11 cellular contexts compared by ENCODE assay signal in the genomic region with DNA sequence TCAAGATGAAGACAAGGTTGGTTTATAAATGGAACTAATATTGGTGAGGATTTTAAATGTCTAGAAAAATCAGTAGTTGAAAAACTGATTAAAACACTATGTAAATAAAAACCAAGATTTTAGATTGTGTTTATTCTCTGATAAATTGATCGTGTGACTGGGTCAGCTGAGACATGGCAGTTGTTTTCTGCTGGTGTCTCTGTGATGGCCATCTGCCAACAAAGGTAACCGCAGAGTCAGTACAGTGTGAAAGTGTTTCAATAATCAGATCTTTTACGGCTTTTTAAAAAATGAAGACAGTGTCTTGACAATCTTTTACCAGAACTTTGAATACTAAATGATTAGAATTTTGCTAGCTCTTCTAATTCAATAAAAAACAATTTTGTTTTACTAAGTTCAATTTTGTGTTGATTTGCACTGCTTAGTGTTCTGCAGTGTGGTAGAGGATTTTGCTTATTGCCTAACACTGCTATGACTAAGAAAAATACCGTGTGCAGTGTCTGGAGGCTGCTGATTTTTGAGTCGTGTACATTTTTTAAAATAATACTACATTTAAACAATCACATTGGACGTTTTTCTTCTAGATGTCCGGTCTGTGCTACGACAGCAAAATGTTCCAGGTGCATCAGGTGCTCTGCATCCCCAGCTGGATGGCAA. TPM values are rescaled to one million over a fixed set of nuclear protein-coding genes. Genes with fewer than 3 reads are reported as not detected.
DNase-seq lines count a peak whose midpoint lies in the region; TF ChIP-seq lines count a peak whose summit lies in the region.
"Had no signal": no experiment of that assay in that cellular context is flagged by ENCODE, and none has a peak within 500 bp of the region (broad histone marks: within the 10 kb centered on the region; RNA-seq: fewer than 3 reads in every experiment).

No MANE protein-coding gene starts in this region.

- TF ChIP-seq CTCF in MCF 10A (IDR thresholded peaks at IDR 0.05; ENCODE audit: unreplicated experiment) (no peak), mammary epithelial cell (conservative IDR thresholded peaks at IDR 0.05 in 1 of 2, IDR thresholded peaks at IDR 0.05 in 1 of 2; ENCODE audit: extremely low read depth in 1 of 2, insufficient read depth in 1 of 2, low read depth in 1 of 2, low read length in 2 of 2) (no peak), VCaP (conservative IDR thresholded peaks at IDR 0.05) (no peak), epithelial cell of proximal tubule (conservative IDR thresholded peaks at IDR 0.05; ENCODE audit: low read depth, low read length) (no peak), stomach (IDR thresholded peaks at IDR 0.05) (no peak)

- no peaks in the 10 kb centered on the region for H3K9me3 Mint-ChIP-seq in MCF 10A (ENCODE audit: unreplicated experiment)

- no peak overlapping the region for H3K27ac ChIP-seq in mammary epithelial cell (ENCODE audit: insufficient read depth, low read depth, low read length)
- peak overlapping the region; percentile 100 for H3K27ac ChIP-seq in VCaP
- no peak overlapping the region for H3K27ac ChIP-seq in stomach
- no peak overlapping the region for H3K27ac ChIP-seq in SJCRH30
- H3K27ac ChIP-seq: BLaER1, ovary had no signal

- dilution Hi-C loops in mammary epithelial cell (cut with HindIII; ENCODE audit: low sequenced_read_pairs) = no loop called here

- CTCF ChIA-PET in MCF 10A (lab: Yijun Ruan, JAX) = interaction anchor here (0.5 to 1.0 kb wide), 5 partner anchors 13 to 135 kb away, joined by 3 to 5 read pairs (median 3); no protein-coding TSS in a partner anchor
- CTCF ChIA-PET in mammary epithelial cell (lab: Charles Lee; ENCODE audit: low non-redundant PET) = no interaction called here

- H3K27me3 ChIP-seq in mammary epithelial cell (ENCODE audit: insufficient read depth, low read length) (no peaks in the 10 kb centered on the region), stomach (no peaks in the 10 kb centered on the region), SJCRH30 (no peaks in the 10 kb centered on the region)
- H3K27me3 ChIP-seq: BLaER1, ovary had no signal

- H3K9ac ChIP-seq in mammary epithelial cell (ENCODE audit: insufficient read depth, low read length) = no peak overlapping the region
- H3K9ac ChIP-seq: BLaER1 had no signal

- H3K27ac Mint-ChIP-seq in MCF 10A (ENCODE audit: low read depth, unreplicated experiment) = no peak overlapping the region

- DNase-seq in MCF 10A (ENCODE audit: unreplicated experiment) (peak; percentile 78), mammary epithelial cell (no peak), epithelial cell of proximal tubule (ENCODE audit: low read depth) (peak; percentile 12), stomach (peak; percentile 69), D341Med (ENCODE audit: low spot score) (no peak), Kasumi-1 (lab: John Stamatoyannopoulos, UW) (no peak), SJCRH30 (no peak)
- DNase-seq: NCI-H1436 treated with DMSO at 0.1 percent for 48 hours, ovary had no signal

- H3K79me2 ChIP-seq in mammary epithelial cell (ENCODE audit: insufficient read depth, low read length) = no peaks in the 10 kb centered on the region

- BruUV-seq in MCF 10A (replicated peaks; lab: Mats Ljungman, UMichigan) (no TSS peak), mammary epithelial cell (replicated peaks; lab: Mats Ljungman, UMichigan) (no TSS peak)

- H3K27me3 Mint-ChIP-seq in MCF 10A (ENCODE audit: insufficient read depth, unreplicated experiment) = no peaks in the 10 kb centered on the region

- H3K4me1 ChIP-seq in mammary epithelial cell (ENCODE audit: insufficient read depth, low read length) = no peaks in the 10 kb centered on the region
- H3K4me1 ChIP-seq in stomach = peaks cover 0 to 23% (median 8%) of the 10 kb centered on the region in 4 donors
- H3K4me1 ChIP-seq in SJCRH30 = no peaks in the 10 kb centered on the region

- TF ChIP-seq POLR2A in stomach (IDR thresholded peaks at IDR 0.05) = no peak

- H3K4me1 Mint-ChIP-seq in MCF 10A (ENCODE audit: insufficient read depth, unreplicated experiment) = peaks cover 9% of the 10 kb centered on the region

- no peaks in the 10 kb centered on the region for H3K36me3 ChIP-seq in mammary epithelial cell (ENCODE audit: insufficient read depth, low read length)
- peaks cover 9 to 54% (median 51%) of the 10 kb centered on the region in 4 donors for H3K36me3 ChIP-seq in stomach
- H3K36me3 ChIP-seq in SJCRH30 = peaks cover 7% of the 10 kb centered on the region; the same call in 1 of the 2 replicates
- H3K36me3 ChIP-seq: ovary had no signal

- 94% methylated on average over 8 of the region's 8 CpGs for WGBS in mammary epithelial cell (ENCODE audit: low coverage, missing lambda C conversion rate)
- 52 to 64% (median 62%) methylated on average over 8 of the region's 8 CpGs for WGBS in stomach, 5 donors

- in situ Hi-C loops in mammary epithelial cell (cut with MboI; ENCODE audit: low sequenced_read_pairs in 2 of 2) = no loop called here

- no peak overlapping the region for H2AFZ ChIP-seq in mammary epithelial cell (ENCODE audit: low read depth, low read length)

- H3K4me3 ChIP-seq in mammary epithelial cell (replicated peaks in 1 of 3; ENCODE audit: insufficient read depth in 1 of 3, low read depth in 2 of 3, low read length in 3 of 3) (no peak overlapping the region), epithelial cell of proximal tubule (ENCODE audit: low read depth, low read length) (no peak overlapping the region), stomach (no peak overlapping the region), SJCRH30 (no peak overlapping the region)
- H3K4me3 ChIP-seq: BLaER1, ovary had no signal

- TF ChIP-seq EP300 in stomach (IDR thresholded peaks at IDR 0.05) = no peak

- no peak overlapping the region for H3K4me2 ChIP-seq in mammary epithelial cell (ENCODE audit: insufficient read depth, low read depth, low read length)
- H3K4me2 ChIP-seq: BLaER1 had no signal

- no peak overlapping the region for H3K4me3 Mint-ChIP-seq in MCF 10A (ENCODE audit: unreplicated experiment)

- H4K20me1 ChIP-seq in mammary epithelial cell (ENCODE audit: insufficient read depth, low read length) = no peaks in the 10 kb centered on the region

- POLR2A ChIA-PET in MCF 10A (lab: Yijun Ruan, JAX) = interaction anchor here (0.7 to 1.6 kb wide), 4 partner anchors 18 to 140 kb away, joined by 3 to 6 read pairs (median 3); no protein-coding TSS in a partner anchor

- intact Hi-C loops in MCF 10A (cut with micrococcal nuclease) (no loop called here), mammary epithelial cell (cut with micrococcal nuclease) (no loop called here), stomach (cut with DNase I; ENCODE audit: low total_unique reads) (no loop called here)

- H3K9me3 ChIP-seq in mammary epithelial cell (replicated peaks; ENCODE audit: insufficient read depth, low read length) (no peaks in the 10 kb centered on the region), stomach (no peaks in the 10 kb centered on the region), SJCRH30 (replicated peaks) (no peaks in the 10 kb centered on the region)
- H3K9me3 ChIP-seq: BLaER1, ovary had no signal

- peaks cover 48% of the 10 kb centered on the region for H3K36me3 Mint-ChIP-seq in MCF 10A (ENCODE audit: insufficient read depth, unreplicated experiment)

RNA-seq across cellular contexts. Expression of a gene that starts 32.7 kb away (rescaled TPM):
- total RNA-seq in MCF 10A (2022) = not detected in 2 replicates
- not detected for total RNA-seq in mammary epithelial cell
- polyA plus RNA-seq in mammary epithelial cell = not detected
- not detected for polyA minus RNA-seq in mammary epithelial cell
- total RNA-seq in epithelial cell of proximal tubule = 0.17 TPM in 1 of 2 replicates, not detected in the other
- total RNA-seq in stomach = 10 to 100 TPM in 4 of 5 donors, under 1 TPM in 1; 0.58 to 24.4 (median 16.4) TPM
- polyA plus RNA-seq in stomach = 1 to 10 TPM; 3.0 to 5.8 (median 4.5) TPM
- total RNA-seq in SJCRH30 (2014; rRNA removed; shearing (Covaris generic)) = not detected in 2 replicates

Comparison
In these comparisons a context has a peak if more than half of its experiments do, and no peak if none do; other contexts are left out.
1. DNase-seq: peak in MCF 10A (single experiment), epithelial cell of proximal tubule (single experiment) and stomach (single experiment); none in mammary epithelial cell (single experiment), D341Med (single experiment), Kasumi-1 (0 of 2) and SJCRH30 (0 of 2).